In the genomic region with DNA sequence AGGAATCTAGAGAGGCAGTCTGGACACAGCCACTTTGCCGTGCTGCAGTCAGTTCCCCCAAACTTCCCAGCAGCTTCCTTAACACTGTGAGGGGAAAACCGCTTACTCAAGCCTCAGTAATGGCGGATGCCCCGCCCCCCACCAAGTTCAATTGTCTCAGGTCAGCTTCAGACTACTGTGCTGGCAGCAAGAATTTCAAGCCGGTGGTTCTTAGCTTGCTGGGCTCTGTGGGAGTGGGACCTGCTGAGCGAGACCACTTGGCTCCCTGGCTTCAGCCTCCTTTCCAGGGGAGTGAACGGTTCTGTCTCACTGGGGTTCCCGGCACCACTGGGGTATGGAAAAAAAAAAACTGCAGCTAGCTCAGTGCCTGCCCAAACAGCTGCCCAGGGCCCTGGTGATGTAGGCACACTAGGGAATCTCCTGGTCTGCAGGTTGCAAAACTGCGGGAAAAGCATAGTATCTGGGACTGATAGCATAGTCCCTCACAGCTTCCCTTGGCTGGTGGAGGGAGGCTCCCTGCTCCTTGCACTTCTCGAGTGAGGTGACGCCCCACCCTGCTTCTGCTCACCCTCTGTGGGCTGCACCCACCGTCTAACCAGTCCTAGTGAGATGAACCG, we compare ENCODE assay signal across 14 cellular contexts. TPM values are rescaled to one million over a fixed set of nuclear protein-coding genes. Genes with fewer than 3 reads are reported as not detected.
DNase-seq lines count a peak whose midpoint lies in the region; ATAC-seq and TF ChIP-seq lines count a peak whose summit lies in the region.
"Had no signal": no experiment of that assay in that cellular context is flagged by ENCODE, and none has a peak within 500 bp of the region (broad histone marks: within the 10 kb centered on the region; RNA-seq: fewer than 3 reads in every experiment).

No MANE protein-coding gene starts in this region.

- no peaks in the 10 kb centered on the region for H3K36me3 ChIP-seq in left ventricle myocardium inferior
- no peaks in the 10 kb centered on the region for H3K36me3 ChIP-seq in iPS-15b (ENCODE audit: control insufficient read depth, insufficient read depth, low read length)
- H3K36me3 ChIP-seq: stomach had no signal

- H3K27me3 ChIP-seq in left ventricle myocardium inferior (ENCODE audit: low read depth) (peaks cover 8% of the 10 kb centered on the region), iPS-15b (ENCODE audit: control insufficient read depth, insufficient read depth, low read length) (no peaks in the 10 kb centered on the region)

- peak overlapping the region; percentile 37 for H3K9ac ChIP-seq in iPS-15b (ENCODE audit: low read depth, low read length)

- TF ChIP-seq CTCF in left ventricle myocardium inferior (IDR thresholded peaks at IDR 0.05; ENCODE audit: borderline replicate concordance) (no peak), RWPE1 (conservative IDR thresholded peaks at IDR 0.05; ENCODE audit: low read depth) (no peak)

- POLR2A ChIA-PET in RWPE1 (lab: Yijun Ruan, JAX; ENCODE audit: low non-redundant PET), result no interaction called here

- H3K9me3 ChIP-seq in left ventricle myocardium inferior (replicated peaks) (no peaks in the 10 kb centered on the region), iPS-15b (ENCODE audit: control insufficient read depth, insufficient read depth, low read length) (no peaks in the 10 kb centered on the region)
- H3K9me3 ChIP-seq: stomach had no signal

- intact Hi-C loops in left ventricle myocardium inferior (cut with micrococcal nuclease) (no loop called here), left cardiac atrium (cut with DNase I) (no loop called here)

- DNase-seq in left ventricle myocardium inferior, result no peak
- no peak for DNase-seq in left cardiac atrium
- peak; percentile 76 for DNase-seq in NCI-H510A treated with DMSO at 0.1 percent for 48 hours (lab: John Stamatoyannopoulos, UW)
- no peak for DNase-seq in RWPE1 (ENCODE audit: low spot score)
- DNase-seq: activated CD4-positive, alpha-beta memory T cell treated with anti-CD3 and anti-CD28 coated beads for 36 hours; activated T-cell treated with anti-CD3 and anti-CD28 coated beads, Interleukin-2, amount 50 U/mL, for 72 hours; caudate nucleus; hypothalamus; NCI-H2171; stomach had no signal

- no peaks in the 10 kb centered on the region for H3K4me1 ChIP-seq in left ventricle myocardium inferior
- H3K4me1 ChIP-seq in iPS-15b (ENCODE audit: control insufficient read depth, insufficient read depth, low read length), result peaks cover 3% of the 10 kb centered on the region
- H3K4me1 ChIP-seq: stomach had no signal

- CTCF ChIA-PET in RWPE1 (lab: Yijun Ruan, JAX), result interaction anchor here (0.6 kb wide), 1 partner anchor 228 kb away, joined by 3 read pairs; no protein-coding TSS in a partner anchor

- ATAC-seq in left cardiac atrium, result no peak
- ATAC-seq in GM21619 (IDR thresholded peaks at IDR 0.05; ENCODE audit: unreplicated experiment), result no peak
- ATAC-seq in GM21737 (IDR thresholded peaks at IDR 0.05; ENCODE audit: unreplicated experiment), result no peak
- ATAC-seq: activated T-cell treated with anti-CD3 and anti-CD28 coated beads, Interleukin-2, amount 50 U/mL, for 72 hours had no signal

- H3K27ac ChIP-seq in left ventricle myocardium inferior (replicated peaks) (no peak overlapping the region), RWPE1 (no peak overlapping the region)
- H3K27ac ChIP-seq: stomach had no signal

- H3K4me3 ChIP-seq in left ventricle myocardium inferior (peak overlapping the region; percentile 27), iPS-15b (ENCODE audit: low read depth, low read length) (peak overlapping the region; percentile 62)
- H3K4me3 ChIP-seq: stomach had no signal

RNA-seq across cellular contexts. Expression of a gene that starts 23.7 kb away (rescaled TPM):
- total RNA-seq in left ventricle myocardium inferior, result 1.7 TPM
- 1 to 10 TPM; 1.6 to 3.5 TPM for total RNA-seq in left cardiac atrium
- total RNA-seq: activated CD4-positive, alpha-beta memory T cell treated with anti-CD3 and anti-CD28 coated beads for 36 hours; activated T-cell treated with anti-CD3 and anti-CD28 coated beads, Interleukin-2, amount 50 U/mL, for 72 hours; B cell had no signal
